In the genomic region with DNA sequence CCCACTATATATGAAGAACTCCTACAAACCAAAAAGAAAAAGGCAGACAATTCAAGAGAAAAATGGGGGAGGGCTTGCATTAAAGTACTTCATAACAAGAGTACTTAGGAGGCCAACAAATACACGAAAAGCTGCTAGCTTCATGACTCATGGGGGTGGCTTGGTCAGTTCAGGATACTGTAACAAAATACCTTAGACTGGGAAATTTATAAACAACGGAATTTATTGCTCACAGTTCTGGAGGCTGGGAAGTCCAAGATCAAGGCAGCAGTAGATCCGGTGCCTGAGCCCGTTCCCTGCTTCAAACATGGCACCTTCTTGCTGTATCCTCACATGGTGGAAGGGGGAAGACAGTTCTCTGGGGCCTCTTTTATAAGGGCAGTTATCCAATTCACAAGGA, we compare ENCODE assay signal across 1 cellular context.
TF ChIP-seq lines count a peak whose summit lies in the region.

No MANE protein-coding gene starts in this region.

TF ChIP-seq in HEK293, 187 proteins besides CTCF, POLR2A, EP300 and RAD21 (continued from another document):
- TF ChIP-seq, protein P1, sequence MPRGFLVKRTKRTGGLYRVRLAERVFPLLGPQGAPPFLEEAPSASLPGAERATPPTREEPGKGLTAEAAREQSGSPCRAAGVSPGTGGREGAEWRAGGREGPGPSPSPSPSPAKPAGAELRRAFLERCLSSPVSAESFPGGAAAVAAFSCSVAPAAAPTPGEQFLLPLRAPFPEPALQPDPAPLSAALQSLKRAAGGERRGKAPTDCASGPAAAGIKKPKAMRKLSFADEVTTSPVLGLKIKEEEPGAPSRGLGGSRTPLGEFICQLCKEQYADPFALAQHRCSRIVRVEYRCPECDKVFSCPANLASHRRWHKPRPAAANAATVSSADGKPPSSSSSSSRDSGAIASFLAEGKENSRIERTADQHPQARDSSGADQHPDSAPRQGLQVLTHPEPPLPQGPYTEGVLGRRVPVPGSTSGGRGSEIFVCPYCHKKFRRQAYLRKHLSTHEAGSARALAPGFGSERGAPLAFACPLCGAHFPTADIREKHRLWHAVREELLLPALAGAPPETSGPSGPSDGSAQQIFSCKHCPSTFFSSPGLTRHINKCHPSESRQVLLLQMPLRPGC (tag by site-specific recombination; IDR thresholded peaks at IDR 0.05): peak; percentile 62; the same call in 1 of the 2 replicates
- TF ChIP-seq ZNF629 (tag by site-specific recombination; IDR thresholded peaks at IDR 0.05) (peak; percentile 41; the same call in 1 of the 2 replicates), MYNN (tag by site-specific recombination; IDR thresholded peaks at IDR 0.05; ENCODE audit: borderline replicate concordance) (no peak), ZBTB7A (tag by site-specific recombination; IDR thresholded peaks at IDR 0.05; ENCODE audit: low read depth) (no peak), ZNF133 (tag by site-specific recombination; IDR thresholded peaks at IDR 0.05) (no peak), RBAK (tag by site-specific recombination; IDR thresholded peaks at IDR 0.05) (0 out of 2 replicates have a peak, but pooled peaks have one; percentile 17), SETDB1 (IDR thresholded peaks at IDR 0.05; ENCODE audit: insufficient read length, low read length) (peak; percentile 96), ZNF473 (tag by site-specific recombination; IDR thresholded peaks at IDR 0.05) (no peak)
